In the genomic region with DNA sequence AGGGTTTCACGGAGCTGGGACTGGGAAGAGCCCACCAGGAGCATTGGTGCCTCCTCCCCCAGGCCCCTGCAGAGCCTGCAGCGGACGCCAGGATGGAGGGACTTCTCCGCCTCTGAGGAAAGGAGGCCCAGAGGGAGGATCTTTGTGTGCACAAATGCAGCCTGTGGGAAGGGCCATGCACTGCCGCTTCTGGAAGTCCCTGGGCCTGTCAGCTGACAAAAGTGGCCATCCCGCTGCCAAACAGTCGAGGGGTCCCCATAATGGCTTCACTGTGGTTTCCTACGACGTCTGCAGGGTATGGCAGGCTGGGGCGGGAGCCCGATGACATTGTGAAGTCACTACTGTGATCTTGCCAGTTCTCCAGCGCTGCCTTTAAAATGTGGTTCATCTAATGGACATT, we compare ENCODE assay signal across 22 cellular contexts.
"Had no signal": no experiment of that assay in that cellular context is flagged by ENCODE, and none has a peak within 500 bp of the region (broad histone marks: within the 10 kb centered on the region; RNA-seq: fewer than 3 reads in every experiment).

No MANE protein-coding gene starts in this region.

- ATAC-seq: left lung, upper lobe of right lung had no signal

- H3K9me3 ChIP-seq: left lung, ovary, prostate gland, right atrium auricular region, spleen, upper lobe of right lung had no signal

- H3K9me3 Mint-ChIP-seq: activated naive CD4-positive, alpha-beta T cell treated with anti-CD3 and anti-CD28 coated beads for 36 hours; activated naive CD8-positive, alpha-beta T cell treated with anti-CD3 and anti-CD28 coated beads, Interleukin-2, amount 10 ng/mL, durations not matched to agents 7 days and 5 days; T-helper 1 cell treated with Interleukin-12 subunit alpha and Interleukin-12 subunit beta and Interleukin-4 antibody, amounts not matched to agents 30 μg/mL and 1 μg/mL, for 36 hours had no signal

- H3K4me3 ChIP-seq: coronary artery, left lung, ovary, prostate gland, right atrium auricular region, spleen, upper lobe of right lung had no signal

- H3K36me3 Mint-ChIP-seq: activated naive CD8-positive, alpha-beta T cell treated with anti-CD3 and anti-CD28 coated beads, Interleukin-2, amount 10 ng/mL, durations not matched to agents 7 days and 5 days had no signal

- H3K27me3 ChIP-seq: ovary, right atrium auricular region, spleen had no signal

- H3K27ac ChIP-seq: coronary artery, left lung, ovary, prostate gland, spleen, upper lobe of right lung had no signal

- H3K36me3 ChIP-seq: left lung, ovary, prostate gland, right atrium auricular region, spleen, upper lobe of right lung had no signal

- DNase-seq: activated CD4-positive, alpha-beta T cell treated with anti-CD3 and anti-CD28 coated beads for 4 hours; activated CD4-positive, alpha-beta T cell treated with anti-CD3 and anti-CD28 coated beads, Interleukin-2, amount 50 U/mL, for 48 hours; activated CD4-positive, CD25-positive, alpha-beta regulatory T cell; activated CD8-positive, alpha-beta memory T cell treated with anti-CD3 and anti-CD28 coated beads, Interleukin-2, amount 50 U/mL, for 48 hours; activated effector memory CD4-positive, alpha-beta T cell treated with Interleukin-2 at 50 U/mL for 16 hours; activated naive CD4-positive, alpha-beta T cell treated with anti-CD3 and anti-CD28 coated beads for 36 hours; activated naive CD8-positive, alpha-beta T cell treated with anti-CD3 and anti-CD28 coated beads, Interleukin-2, amount 10 ng/mL, durations not matched to agents 7 days and 5 days; activated T-cell treated with anti-CD3 and anti-CD28 coated beads, Interleukin-2, amount 50 U/mL, for 48 hours; amniotic stem cell; cerebellar nuclear complex; erythroblast; foreskin fibroblast; left lung; ovary; spleen; stimulated activated CD4-positive, alpha-beta T cell treated with anti-CD3 and anti-CD28 coated beads, Interleukin-4, amount 100 ng/mL, for 1 hour; stimulated activated naive CD4-positive, alpha-beta T cell treated with Interleukin-2 at 50 U/mL for 16 hours; upper lobe of right lung had no signal

- H3K27ac Mint-ChIP-seq: activated naive CD4-positive, alpha-beta T cell treated with anti-CD3 and anti-CD28 coated beads for 36 hours; activated naive CD8-positive, alpha-beta T cell treated with anti-CD3 and anti-CD28 coated beads, Interleukin-2, amount 10 ng/mL, durations not matched to agents 7 days and 5 days; T-helper 1 cell treated with Interleukin-12 subunit alpha and Interleukin-12 subunit beta and Interleukin-4 antibody, amounts not matched to agents 30 μg/mL and 1 μg/mL, for 36 hours had no signal

- H3K4me3 Mint-ChIP-seq: activated naive CD4-positive, alpha-beta T cell treated with anti-CD3 and anti-CD28 coated beads for 36 hours; activated naive CD8-positive, alpha-beta T cell treated with anti-CD3 and anti-CD28 coated beads, Interleukin-2, amount 10 ng/mL, durations not matched to agents 7 days and 5 days; T-helper 1 cell treated with Interleukin-12 subunit alpha and Interleukin-12 subunit beta and Interleukin-4 antibody, amounts not matched to agents 30 μg/mL and 1 μg/mL, for 36 hours had no signal

- H3K4me1 ChIP-seq: left lung, prostate gland, upper lobe of right lung had no signal

- H3K4me1 Mint-ChIP-seq: activated naive CD8-positive, alpha-beta T cell treated with anti-CD3 and anti-CD28 coated beads, Interleukin-2, amount 10 ng/mL, durations not matched to agents 7 days and 5 days had no signal
